Comparison of ENCODE assay signal across 7 cellular contexts in the genomic region with DNA sequence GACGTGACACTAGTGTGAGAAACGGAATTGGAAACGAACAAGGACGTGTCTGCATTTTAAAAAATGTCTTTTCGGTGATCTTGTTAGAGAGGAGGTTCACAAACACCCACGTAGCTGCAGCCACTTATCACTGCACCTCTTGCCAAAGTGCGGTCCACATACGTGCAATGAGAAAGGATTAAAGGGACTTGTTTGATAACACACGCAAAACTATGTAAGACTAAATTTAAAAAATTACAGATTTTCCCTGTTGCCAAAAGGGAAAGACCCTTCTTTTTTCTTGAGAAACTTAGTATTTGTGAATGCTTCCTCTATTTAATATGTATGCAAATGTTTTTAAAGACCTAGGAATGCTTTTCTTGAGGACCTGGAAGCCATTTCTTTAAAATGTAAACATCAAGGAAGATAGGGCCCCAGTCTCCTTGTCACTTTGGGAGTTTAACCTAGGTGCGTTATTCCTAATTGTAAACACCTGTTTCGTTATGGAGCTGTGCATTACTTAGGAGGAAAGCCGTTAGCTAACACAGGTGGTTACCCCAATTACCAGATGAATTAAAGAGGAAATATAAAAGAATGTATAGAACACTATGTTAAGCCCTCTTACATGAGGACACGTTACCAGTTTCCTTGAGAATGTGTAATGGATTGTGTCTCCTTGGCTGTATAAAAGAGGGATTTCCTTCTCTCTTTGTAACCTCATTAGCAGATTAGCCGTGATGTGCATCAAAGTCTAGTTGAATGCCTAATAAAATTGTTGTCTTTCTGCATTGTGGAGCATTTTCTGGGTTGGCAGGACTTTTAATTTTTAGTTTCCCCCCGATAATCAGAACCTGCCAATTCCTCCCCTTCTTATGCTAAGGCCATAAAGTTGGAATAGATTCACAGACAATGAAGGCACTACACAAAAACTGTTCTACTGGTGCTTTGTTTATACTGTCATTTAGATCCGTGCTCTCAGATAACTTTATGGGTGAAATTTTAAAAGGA. TPM values are rescaled to one million over a fixed set of nuclear protein-coding genes. Genes with fewer than 3 reads are reported as not detected.
DNase-seq lines count a peak whose midpoint lies in the region; ATAC-seq, FAIRE-seq and TF ChIP-seq lines count a peak whose summit lies in the region.

No MANE protein-coding gene starts in this region.

- ATAC-seq in GM18520 (IDR thresholded peaks at IDR 0.05; ENCODE audit: unreplicated experiment), result peak; percentile 10
- no peak for ATAC-seq in GM18907 (IDR thresholded peaks at IDR 0.05; ENCODE audit: unreplicated experiment)

- CTCF ChIA-PET in HEK293T (lab: Yijun Ruan, JAX), result no interaction called here

- no peaks in the 10 kb centered on the region; the same call in 1 of the 2 replicates for H3K79me2 ChIP-seq in KMS-11 (ENCODE audit: insufficient read depth, low read depth)

- TF ChIP-seq CTCF in KMS-11 (conservative IDR thresholded peaks at IDR 0.05; ENCODE audit: low read depth, low read length) (no peak), bronchial epithelial cell (IDR thresholded peaks at IDR 0.05; ENCODE audit: insufficient read depth, low read length, severe bottlenecking) (no peak)

- peak overlapping the region; percentile 95 for H3K9ac ChIP-seq in KMS-11

- DNase-seq in bronchial epithelial cell (ENCODE audit: low read depth) (no peak), midbrain (lab: John Stamatoyannopoulos, UW) (peak; percentile 37), T-helper 9 cell (no peak), HEK293T (ENCODE audit: extremely low spot score) (no peak)

- no peaks in the 10 kb centered on the region for H4K20me1 ChIP-seq in KMS-11 (ENCODE audit: insufficient read depth)

- POLR2A ChIA-PET in HEK293T (lab: Yijun Ruan, JAX), result no interaction called here

- no peaks in the 10 kb centered on the region for H3K27me3 ChIP-seq in KMS-11 (ENCODE audit: insufficient read depth, low read depth)
- H3K27me3 ChIP-seq in bronchial epithelial cell (ENCODE audit: control insufficient read depth, insufficient read depth, low read length), result no peaks in the 10 kb centered on the region

- H3K36me3 ChIP-seq in KMS-11 (ENCODE audit: insufficient read depth) (no peaks in the 10 kb centered on the region), bronchial epithelial cell (ENCODE audit: control insufficient read depth, insufficient read depth, low read length) (no peaks in the 10 kb centered on the region)

- peak overlapping the region; percentile 94 for H3K27ac ChIP-seq in KMS-11

- H3K4me3 ChIP-seq in KMS-11 (IDR thresholded peaks at IDR 0.05; ENCODE audit: insufficient read depth, low read depth, low read length), result peak overlapping the region; percentile 98
- peak overlapping the region; percentile 62 for H3K4me3 ChIP-seq in bronchial epithelial cell (ENCODE audit: low read depth, low read length)

- peak overlapping the region; percentile 74 for H2AFZ ChIP-seq in KMS-11 (ENCODE audit: low read depth)

- H3K4me2 ChIP-seq in KMS-11, result peak overlapping the region; percentile 77

- H3K4me1 ChIP-seq in KMS-11 (ENCODE audit: low read depth, poor library complexity, severe bottlenecking), result peaks cover 25% of the 10 kb centered on the region

- no peak for FAIRE-seq in bronchial epithelial cell (lab: Jason Lieb, UNC)

TF ChIP-seq in HEK293T, 16 proteins besides CTCF, POLR2A, EP300 and RAD21:
- TF ChIP-seq FOXM1 (IDR thresholded peaks at IDR 0.05; ENCODE audit: borderline replicate concordance), result no peak
- no peak for TF ChIP-seq L3MBTL2 (conservative IDR thresholded peaks at IDR 0.05)
- TF ChIP-seq NFRKB (IDR thresholded peaks at IDR 0.05), result no peak
- no peak for TF ChIP-seq HDGF (IDR thresholded peaks at IDR 0.05; ENCODE audit: borderline replicate concordance)
- TF ChIP-seq SUZ12 (IDR thresholded peaks at IDR 0.05), result no peak
- TF ChIP-seq SP1 (IDR thresholded peaks at IDR 0.05), result no peak
- no peak for TF ChIP-seq FOXA1 (IDR thresholded peaks at IDR 0.05)
- no peak for TF ChIP-seq LEF1 (IDR thresholded peaks at IDR 0.05; ENCODE audit: borderline replicate concordance)
- no peak for TF ChIP-seq TARDBP (IDR thresholded peaks at IDR 0.05)
- TF ChIP-seq BHLHE40 (IDR thresholded peaks at IDR 0.05; ENCODE audit: borderline replicate concordance), result no peak
- no peak for TF ChIP-seq CTBP1 (IDR thresholded peaks at IDR 0.05; ENCODE audit: borderline replicate concordance)
- TF ChIP-seq, protein P1, sequence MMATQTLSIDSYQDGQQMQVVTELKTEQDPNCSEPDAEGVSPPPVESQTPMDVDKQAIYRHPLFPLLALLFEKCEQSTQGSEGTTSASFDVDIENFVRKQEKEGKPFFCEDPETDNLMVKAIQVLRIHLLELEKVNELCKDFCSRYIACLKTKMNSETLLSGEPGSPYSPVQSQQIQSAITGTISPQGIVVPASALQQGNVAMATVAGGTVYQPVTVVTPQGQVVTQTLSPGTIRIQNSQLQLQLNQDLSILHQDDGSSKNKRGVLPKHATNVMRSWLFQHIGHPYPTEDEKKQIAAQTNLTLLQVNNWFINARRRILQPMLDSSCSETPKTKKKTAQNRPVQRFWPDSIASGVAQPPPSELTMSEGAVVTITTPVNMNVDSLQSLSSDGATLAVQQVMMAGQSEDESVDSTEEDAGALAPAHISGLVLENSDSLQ (IDR thresholded peaks at IDR 0.05), result no peak
- TF ChIP-seq ELF4 (IDR thresholded peaks at IDR 0.05), result no peak
- no peak for TF ChIP-seq ZNF384 (IDR thresholded peaks at IDR 0.05)
- no peak for TF ChIP-seq ARNT (IDR thresholded peaks at IDR 0.05)
- TF ChIP-seq FOXK2 (IDR thresholded peaks at IDR 0.05), result no peak

RNA-seq across cellular contexts. Expression of gene LEKR1, which starts 1.0 kb away (rescaled TPM):
- under 0.01 and 0.64 TPM in 2 replicates for total RNA-seq in bronchial epithelial cell
